ENCODE assay signal across 8 cellular contexts in genomic region chr17:50013079-50013478, GRCh38. TPM values are rescaled to one million over a fixed set of nuclear protein-coding genes. Genes with fewer than 3 reads are reported as not detected.
"Had no signal": no experiment of that assay in that cellular context is flagged by ENCODE, and none has a peak within 500 bp of the region (broad histone marks: within the 10 kb centered on the region; RNA-seq: fewer than 3 reads in every experiment).

No MANE protein-coding gene starts in this region.

- H3K4me1 ChIP-seq: HAP-1 had no signal

- ATAC-seq: HCT116 had no signal

- H3K9ac ChIP-seq: GM23248 had no signal

- H2AFZ ChIP-seq: GM23248 had no signal

- H3K4me3 ChIP-seq: GM23248, HAP-1 had no signal

- H3K27ac ChIP-seq: GM23248 had no signal

- H3K36me3 ChIP-seq: HAP-1 had no signal

- DNase-seq: GM23248, GOT3, H7 had no signal

- FAIRE-seq: HTR-8/SVneo had no signal

RNA-seq across cellular contexts. Expression of gene DLX3, which starts 18.1 kb away (rescaled TPM):
- total RNA-seq: H7, HT-29 had no signal
- polyA plus RNA-seq: IgD-negative memory B cell had no signal

RNA-seq across cellular contexts. Expression of gene DLX4, which starts 44.1 kb away (rescaled TPM):
- total RNA-seq: GM23248 had no signal
- polyA plus RNA-seq: IgD-negative memory B cell had no signal
